1 cellular context compared by ENCODE assay signal in the genomic region with DNA sequence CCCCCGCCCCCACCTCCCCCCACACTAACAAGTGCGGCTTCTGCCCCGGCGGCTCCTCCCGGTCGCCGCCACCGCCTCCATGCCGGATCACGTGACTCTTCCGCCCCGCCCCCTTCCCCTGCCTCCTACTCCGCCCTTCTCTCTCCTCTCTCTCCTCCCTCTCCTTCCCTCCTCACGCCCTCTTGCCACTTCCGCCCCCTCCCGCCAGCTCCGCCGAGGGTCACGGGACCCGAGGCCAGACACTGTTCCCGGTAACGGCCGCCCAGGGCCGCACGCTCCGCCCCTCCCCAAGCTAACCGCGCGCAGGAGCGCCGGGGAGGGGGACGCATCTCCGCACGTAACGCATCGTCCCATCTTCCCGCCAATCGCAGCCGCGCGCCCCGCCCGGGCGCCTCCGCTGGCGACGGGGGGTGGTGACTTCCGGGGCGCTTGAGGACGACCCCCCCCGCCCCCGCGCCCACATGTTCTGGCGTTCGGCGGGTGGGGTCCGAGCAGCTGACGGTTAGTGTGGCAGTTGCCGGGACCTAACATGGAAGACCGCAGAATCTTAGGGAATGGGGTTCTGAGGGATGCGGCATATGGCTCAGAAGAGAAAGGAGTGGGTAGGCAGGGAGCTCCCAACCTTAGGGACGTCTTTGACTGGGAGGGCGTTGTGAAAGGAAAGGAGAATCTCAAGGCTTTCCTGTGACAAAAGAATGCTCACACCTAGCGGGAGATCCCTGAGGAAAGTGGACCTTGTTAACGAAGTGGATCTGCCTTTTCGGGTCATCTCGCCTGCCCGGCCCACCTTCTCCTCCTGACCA.
TF ChIP-seq lines count a peak whose summit lies in the region.

A gene with protein sequence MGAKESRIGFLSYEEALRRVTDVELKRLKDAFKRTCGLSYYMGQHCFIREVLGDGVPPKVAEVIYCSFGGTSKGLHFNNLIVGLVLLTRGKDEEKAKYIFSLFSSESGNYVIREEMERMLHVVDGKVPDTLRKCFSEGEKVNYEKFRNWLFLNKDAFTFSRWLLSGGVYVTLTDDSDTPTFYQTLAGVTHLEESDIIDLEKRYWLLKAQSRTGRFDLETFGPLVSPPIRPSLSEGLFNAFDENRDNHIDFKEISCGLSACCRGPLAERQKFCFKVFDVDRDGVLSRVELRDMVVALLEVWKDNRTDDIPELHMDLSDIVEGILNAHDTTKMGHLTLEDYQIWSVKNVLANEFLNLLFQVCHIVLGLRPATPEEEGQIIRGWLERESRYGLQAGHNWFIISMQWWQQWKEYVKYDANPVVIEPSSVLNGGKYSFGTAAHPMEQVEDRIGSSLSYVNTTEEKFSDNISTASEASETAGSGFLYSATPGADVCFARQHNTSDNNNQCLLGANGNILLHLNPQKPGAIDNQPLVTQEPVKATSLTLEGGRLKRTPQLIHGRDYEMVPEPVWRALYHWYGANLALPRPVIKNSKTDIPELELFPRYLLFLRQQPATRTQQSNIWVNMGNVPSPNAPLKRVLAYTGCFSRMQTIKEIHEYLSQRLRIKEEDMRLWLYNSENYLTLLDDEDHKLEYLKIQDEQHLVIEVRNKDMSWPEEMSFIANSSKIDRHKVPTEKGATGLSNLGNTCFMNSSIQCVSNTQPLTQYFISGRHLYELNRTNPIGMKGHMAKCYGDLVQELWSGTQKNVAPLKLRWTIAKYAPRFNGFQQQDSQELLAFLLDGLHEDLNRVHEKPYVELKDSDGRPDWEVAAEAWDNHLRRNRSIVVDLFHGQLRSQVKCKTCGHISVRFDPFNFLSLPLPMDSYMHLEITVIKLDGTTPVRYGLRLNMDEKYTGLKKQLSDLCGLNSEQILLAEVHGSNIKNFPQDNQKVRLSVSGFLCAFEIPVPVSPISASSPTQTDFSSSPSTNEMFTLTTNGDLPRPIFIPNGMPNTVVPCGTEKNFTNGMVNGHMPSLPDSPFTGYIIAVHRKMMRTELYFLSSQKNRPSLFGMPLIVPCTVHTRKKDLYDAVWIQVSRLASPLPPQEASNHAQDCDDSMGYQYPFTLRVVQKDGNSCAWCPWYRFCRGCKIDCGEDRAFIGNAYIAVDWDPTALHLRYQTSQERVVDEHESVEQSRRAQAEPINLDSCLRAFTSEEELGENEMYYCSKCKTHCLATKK (N-terminal part only) (minus strand): TSS at position 92 of the 803 bp plus-strand sequence. CDS start 194 bp downstream, outside the sequence.

TF ChIP-seq in HepG2, 621 proteins besides CTCF, POLR2A, EP300 and RAD21 (continued from another document and continues in another):
- TF ChIP-seq, protein P1, sequence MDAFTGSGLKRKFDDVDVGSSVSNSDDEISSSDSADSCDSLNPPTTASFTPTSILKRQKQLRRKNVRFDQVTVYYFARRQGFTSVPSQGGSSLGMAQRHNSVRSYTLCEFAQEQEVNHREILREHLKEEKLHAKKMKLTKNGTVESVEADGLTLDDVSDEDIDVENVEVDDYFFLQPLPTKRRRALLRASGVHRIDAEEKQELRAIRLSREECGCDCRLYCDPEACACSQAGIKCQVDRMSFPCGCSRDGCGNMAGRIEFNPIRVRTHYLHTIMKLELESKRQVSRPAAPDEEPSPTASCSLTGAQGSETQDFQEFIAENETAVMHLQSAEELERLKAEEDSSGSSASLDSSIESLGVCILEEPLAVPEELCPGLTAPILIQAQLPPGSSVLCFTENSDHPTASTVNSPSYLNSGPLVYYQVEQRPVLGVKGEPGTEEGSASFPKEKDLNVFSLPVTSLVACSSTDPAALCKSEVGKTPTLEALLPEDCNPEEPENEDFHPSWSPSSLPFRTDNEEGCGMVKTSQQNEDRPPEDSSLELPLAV (CRISPR knock-in tag; conservative IDR thresholded peaks at IDR 0.05; ENCODE audit: low read depth): peak; percentile 83
- peak; percentile 91 for TF ChIP-seq CREB1 (IDR thresholded peaks at IDR 0.05)
- TF ChIP-seq CREB1 (CRISPR knock-in tag; IDR thresholded peaks at IDR 0.05): peak; percentile 84
- TF ChIP-seq HNF4A (CRISPR knock-in tag; IDR thresholded peaks at IDR 0.05): peak; percentile 33; the same call in 1 of the 2 replicates
- TF ChIP-seq, protein P2, sequence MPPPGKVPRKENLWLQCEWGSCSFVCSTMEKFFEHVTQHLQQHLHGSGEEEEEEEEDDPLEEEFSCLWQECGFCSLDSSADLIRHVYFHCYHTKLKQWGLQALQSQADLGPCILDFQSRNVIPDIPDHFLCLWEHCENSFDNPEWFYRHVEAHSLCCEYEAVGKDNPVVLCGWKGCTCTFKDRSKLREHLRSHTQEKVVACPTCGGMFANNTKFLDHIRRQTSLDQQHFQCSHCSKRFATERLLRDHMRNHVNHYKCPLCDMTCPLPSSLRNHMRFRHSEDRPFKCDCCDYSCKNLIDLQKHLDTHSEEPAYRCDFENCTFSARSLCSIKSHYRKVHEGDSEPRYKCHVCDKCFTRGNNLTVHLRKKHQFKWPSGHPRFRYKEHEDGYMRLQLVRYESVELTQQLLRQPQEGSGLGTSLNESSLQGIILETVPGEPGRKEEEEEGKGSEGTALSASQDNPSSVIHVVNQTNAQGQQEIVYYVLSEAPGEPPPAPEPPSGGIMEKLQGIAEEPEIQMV (CRISPR knock-in tag; IDR thresholded peaks at IDR 0.05; ENCODE audit: low read depth): peak; percentile 41
- peak; percentile 94 for TF ChIP-seq MTA1 (CRISPR knock-in tag; IDR thresholded peaks at IDR 0.05; ENCODE audit: borderline replicate concordance)
- TF ChIP-seq, protein P3, sequence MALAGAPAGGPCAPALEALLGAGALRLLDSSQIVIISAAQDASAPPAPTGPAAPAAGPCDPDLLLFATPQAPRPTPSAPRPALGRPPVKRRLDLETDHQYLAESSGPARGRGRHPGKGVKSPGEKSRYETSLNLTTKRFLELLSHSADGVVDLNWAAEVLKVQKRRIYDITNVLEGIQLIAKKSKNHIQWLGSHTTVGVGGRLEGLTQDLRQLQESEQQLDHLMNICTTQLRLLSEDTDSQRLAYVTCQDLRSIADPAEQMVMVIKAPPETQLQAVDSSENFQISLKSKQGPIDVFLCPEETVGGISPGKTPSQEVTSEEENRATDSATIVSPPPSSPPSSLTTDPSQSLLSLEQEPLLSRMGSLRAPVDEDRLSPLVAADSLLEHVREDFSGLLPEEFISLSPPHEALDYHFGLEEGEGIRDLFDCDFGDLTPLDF (CRISPR knock-in tag; IDR thresholded peaks at IDR 0.05): peak; percentile 93
- TF ChIP-seq ZNF496 (CRISPR knock-in tag; IDR thresholded peaks at IDR 0.05; ENCODE audit: insufficient replicate concordance): peak; percentile 29
- TF ChIP-seq SALL2 (CRISPR knock-in tag; IDR thresholded peaks at IDR 0.05): peak; percentile 87
- peak; percentile 94 for TF ChIP-seq ASH2L (IDR thresholded peaks at IDR 0.05; ENCODE audit: insufficient read length, low read depth, low read length)
- peak; percentile 83; the same call in 1 of the 2 replicates for TF ChIP-seq ZNF615 (CRISPR knock-in tag; IDR thresholded peaks at IDR 0.05; ENCODE audit: borderline replicate concordance)
- TF ChIP-seq ZBTB7B (CRISPR knock-in tag; IDR thresholded peaks at IDR 0.05): peak; percentile 88
- TF ChIP-seq NONO (IDR thresholded peaks at IDR 0.05): no peak
- TF ChIP-seq NONO (CRISPR knock-in tag; conservative IDR thresholded peaks at IDR 0.05): peak; percentile 98
- peak; percentile 91 for TF ChIP-seq TOPORS (CRISPR knock-in tag; IDR thresholded peaks at IDR 0.05)
- TF ChIP-seq CHCHD3 (CRISPR knock-in tag; IDR thresholded peaks at IDR 0.05): peak; percentile 90; the same call in 1 of the 2 replicates
- TF ChIP-seq ZMYM3 (CRISPR knock-in tag; IDR thresholded peaks at IDR 0.05): no peak; the same call in 1 of the 2 replicates
- TF ChIP-seq, protein P4, sequence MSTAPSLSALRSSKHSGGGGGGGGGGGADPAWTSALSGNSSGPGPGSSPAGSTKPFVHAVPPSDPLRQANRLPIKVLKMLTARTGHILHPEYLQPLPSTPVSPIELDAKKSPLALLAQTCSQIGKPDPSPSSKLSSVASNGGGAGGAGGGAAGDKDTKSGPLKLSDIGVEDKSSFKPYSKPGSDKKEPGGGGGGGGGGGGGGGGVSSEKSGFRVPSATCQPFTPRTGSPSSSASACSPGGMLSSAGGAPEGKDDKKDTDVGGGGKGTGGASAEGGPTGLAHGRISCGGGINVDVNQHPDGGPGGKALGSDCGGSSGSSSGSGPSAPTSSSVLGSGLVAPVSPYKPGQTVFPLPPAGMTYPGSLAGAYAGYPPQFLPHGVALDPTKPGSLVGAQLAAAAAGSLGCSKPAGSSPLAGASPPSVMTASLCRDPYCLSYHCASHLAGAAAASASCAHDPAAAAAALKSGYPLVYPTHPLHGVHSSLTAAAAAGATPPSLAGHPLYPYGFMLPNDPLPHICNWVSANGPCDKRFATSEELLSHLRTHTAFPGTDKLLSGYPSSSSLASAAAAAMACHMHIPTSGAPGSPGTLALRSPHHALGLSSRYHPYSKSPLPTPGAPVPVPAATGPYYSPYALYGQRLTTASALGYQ (CRISPR knock-in tag; IDR thresholded peaks at IDR 0.05): peak; percentile 81; the same call in 1 of the 2 replicates
- TF ChIP-seq ZNF569 (CRISPR knock-in tag; IDR thresholded peaks at IDR 0.05; ENCODE audit: borderline replicate concordance): peak; percentile 25; the same call in 1 of the 2 replicates
- TF ChIP-seq ZFP41 (CRISPR knock-in tag; IDR thresholded peaks at IDR 0.05; ENCODE audit: borderline replicate concordance): no peak
- TF ChIP-seq, protein P5, sequence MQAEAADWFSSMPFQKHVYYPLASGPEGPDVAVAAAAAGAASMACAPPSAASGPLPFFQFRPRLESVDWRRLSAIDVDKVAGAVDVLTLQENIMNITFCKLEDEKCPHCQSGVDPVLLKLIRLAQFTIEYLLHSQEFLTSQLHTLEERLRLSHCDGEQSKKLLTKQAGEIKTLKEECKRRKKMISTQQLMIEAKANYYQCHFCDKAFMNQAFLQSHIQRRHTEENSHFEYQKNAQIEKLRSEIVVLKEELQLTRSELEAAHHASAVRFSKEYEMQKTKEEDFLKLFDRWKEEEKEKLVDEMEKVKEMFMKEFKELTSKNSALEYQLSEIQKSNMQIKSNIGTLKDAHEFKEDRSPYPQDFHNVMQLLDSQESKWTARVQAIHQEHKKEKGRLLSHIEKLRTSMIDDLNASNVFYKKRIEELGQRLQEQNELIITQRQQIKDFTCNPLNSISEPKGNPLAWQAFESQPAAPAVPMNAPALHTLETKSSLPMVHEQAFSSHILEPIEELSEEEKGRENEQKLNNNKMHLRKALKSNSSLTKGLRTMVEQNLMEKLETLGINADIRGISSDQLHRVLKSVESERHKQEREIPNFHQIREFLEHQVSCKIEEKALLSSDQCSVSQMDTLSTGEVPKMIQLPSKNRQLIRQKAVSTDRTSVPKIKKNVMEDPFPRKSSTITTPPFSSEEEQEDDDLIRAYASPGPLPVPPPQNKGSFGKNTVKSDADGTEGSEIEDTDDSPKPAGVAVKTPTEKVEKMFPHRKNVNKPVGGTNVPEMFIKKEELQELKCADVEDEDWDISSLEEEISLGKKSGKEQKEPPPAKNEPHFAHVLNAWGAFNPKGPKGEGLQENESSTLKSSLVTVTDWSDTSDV (CRISPR knock-in tag; IDR thresholded peaks at IDR 0.05): 0 out of 2 replicates have a peak, but pooled peaks have one; percentile 62
- TF ChIP-seq HMGA1 (CRISPR knock-in tag; conservative IDR thresholded peaks at IDR 0.05): no peak
- no peak for TF ChIP-seq HHEX (CRISPR knock-in tag; IDR thresholded peaks at IDR 0.05)
- 0 out of 2 replicates have a peak, but pooled peaks have one; percentile 70 for TF ChIP-seq ZSCAN29 (CRISPR knock-in tag; conservative IDR thresholded peaks at IDR 0.05)
- TF ChIP-seq, protein P6, sequence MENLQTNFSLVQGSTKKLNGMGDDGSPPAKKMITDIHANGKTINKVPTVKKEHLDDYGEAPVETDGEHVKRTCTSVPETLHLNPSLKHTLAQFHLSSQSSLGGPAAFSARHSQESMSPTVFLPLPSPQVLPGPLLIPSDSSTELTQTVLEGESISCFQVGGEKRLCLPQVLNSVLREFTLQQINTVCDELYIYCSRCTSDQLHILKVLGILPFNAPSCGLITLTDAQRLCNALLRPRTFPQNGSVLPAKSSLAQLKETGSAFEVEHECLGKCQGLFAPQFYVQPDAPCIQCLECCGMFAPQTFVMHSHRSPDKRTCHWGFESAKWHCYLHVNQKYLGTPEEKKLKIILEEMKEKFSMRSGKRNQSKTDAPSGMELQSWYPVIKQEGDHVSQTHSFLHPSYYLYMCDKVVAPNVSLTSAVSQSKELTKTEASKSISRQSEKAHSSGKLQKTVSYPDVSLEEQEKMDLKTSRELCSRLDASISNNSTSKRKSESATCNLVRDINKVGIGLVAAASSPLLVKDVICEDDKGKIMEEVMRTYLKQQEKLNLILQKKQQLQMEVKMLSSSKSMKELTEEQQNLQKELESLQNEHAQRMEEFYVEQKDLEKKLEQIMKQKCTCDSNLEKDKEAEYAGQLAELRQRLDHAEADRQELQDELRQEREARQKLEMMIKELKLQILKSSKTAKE (CRISPR knock-in tag; IDR thresholded peaks at IDR 0.05; ENCODE audit: borderline replicate concordance): peak; percentile 94
- TF ChIP-seq, protein P7, sequence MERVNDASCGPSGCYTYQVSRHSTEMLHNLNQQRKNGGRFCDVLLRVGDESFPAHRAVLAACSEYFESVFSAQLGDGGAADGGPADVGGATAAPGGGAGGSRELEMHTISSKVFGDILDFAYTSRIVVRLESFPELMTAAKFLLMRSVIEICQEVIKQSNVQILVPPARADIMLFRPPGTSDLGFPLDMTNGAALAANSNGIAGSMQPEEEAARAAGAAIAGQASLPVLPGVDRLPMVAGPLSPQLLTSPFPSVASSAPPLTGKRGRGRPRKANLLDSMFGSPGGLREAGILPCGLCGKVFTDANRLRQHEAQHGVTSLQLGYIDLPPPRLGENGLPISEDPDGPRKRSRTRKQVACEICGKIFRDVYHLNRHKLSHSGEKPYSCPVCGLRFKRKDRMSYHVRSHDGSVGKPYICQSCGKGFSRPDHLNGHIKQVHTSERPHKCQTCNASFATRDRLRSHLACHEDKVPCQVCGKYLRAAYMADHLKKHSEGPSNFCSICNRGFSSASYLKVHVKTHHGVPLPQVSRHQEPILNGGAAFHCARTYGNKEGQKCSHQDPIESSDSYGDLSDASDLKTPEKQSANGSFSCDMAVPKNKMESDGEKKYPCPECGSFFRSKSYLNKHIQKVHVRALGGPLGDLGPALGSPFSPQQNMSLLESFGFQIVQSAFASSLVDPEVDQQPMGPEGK (CRISPR knock-in tag; IDR thresholded peaks at IDR 0.05): peak; percentile 100
- no peak for TF ChIP-seq NPAS2 (CRISPR knock-in tag; IDR thresholded peaks at IDR 0.05; ENCODE audit: borderline replicate concordance)
- TF ChIP-seq POLR2G (IDR thresholded peaks at IDR 0.05; ENCODE audit: low read depth, low read length): peak; percentile 96
- no peak for TF ChIP-seq CEBPB (IDR thresholded peaks at IDR 0.05; ENCODE audit: borderline replicate concordance, low read depth, low read length)
- TF ChIP-seq, protein P8, sequence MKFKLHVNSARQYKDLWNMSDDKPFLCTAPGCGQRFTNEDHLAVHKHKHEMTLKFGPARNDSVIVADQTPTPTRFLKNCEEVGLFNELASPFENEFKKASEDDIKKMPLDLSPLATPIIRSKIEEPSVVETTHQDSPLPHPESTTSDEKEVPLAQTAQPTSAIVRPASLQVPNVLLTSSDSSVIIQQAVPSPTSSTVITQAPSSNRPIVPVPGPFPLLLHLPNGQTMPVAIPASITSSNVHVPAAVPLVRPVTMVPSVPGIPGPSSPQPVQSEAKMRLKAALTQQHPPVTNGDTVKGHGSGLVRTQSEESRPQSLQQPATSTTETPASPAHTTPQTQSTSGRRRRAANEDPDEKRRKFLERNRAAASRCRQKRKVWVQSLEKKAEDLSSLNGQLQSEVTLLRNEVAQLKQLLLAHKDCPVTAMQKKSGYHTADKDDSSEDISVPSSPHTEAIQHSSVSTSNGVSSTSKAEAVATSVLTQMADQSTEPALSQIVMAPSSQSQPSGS (CRISPR knock-in tag; IDR thresholded peaks at IDR 0.05): peak; percentile 28; the same call in 1 of the 2 replicates
- TF ChIP-seq, protein P9, sequence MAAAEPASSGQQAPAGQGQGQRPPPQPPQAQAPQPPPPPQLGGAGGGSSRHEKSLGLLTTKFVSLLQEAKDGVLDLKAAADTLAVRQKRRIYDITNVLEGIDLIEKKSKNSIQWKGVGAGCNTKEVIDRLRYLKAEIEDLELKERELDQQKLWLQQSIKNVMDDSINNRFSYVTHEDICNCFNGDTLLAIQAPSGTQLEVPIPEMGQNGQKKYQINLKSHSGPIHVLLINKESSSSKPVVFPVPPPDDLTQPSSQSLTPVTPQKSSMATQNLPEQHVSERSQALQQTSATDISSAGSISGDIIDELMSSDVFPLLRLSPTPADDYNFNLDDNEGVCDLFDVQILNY (CRISPR knock-in tag; conservative IDR thresholded peaks at IDR 0.05): peak; percentile 83
- peak; percentile 92 for TF ChIP-seq TBX3 (IDR thresholded peaks at IDR 0.05; ENCODE audit: borderline replicate concordance)
